Comparison of ENCODE assay signal across 10 cellular contexts in genomic region chr1:211378844-211379243, GRCh38. TPM values are rescaled to one million over a fixed set of nuclear protein-coding genes. Genes with fewer than 3 reads are reported as not detected.
A peak's percentile ranks its signal among the peaks of the same experiment; 100 is the strongest.
DNase-seq lines count a peak whose midpoint lies in the region; ATAC-seq and TF ChIP-seq lines count a peak whose summit lies in the region.
"Had no signal": no experiment of that assay in that cellular context is flagged by ENCODE, and none has a peak within 500 bp of the region (broad histone marks: within the 10 kb centered on the region; RNA-seq: fewer than 3 reads in every experiment).

No MANE protein-coding gene starts in this region.

- H3K4me1 Mint-ChIP-seq in naive B cell: peaks cover 24 to 33% (median 32%) of the 10 kb centered on the region in 3 donors

- H3K4me3 ChIP-seq in Peyer's patch: no peak overlapping the region

- peak overlapping the region in 1 of 4 donors; percentile 8 for H3K27ac ChIP-seq in Peyer's patch

- no peak for ATAC-seq in naive B cell (ENCODE audit: low read depth in 2 of 2)
- no peak for ATAC-seq in HG03342 (IDR thresholded peaks at IDR 0.05; ENCODE audit: unreplicated experiment)
- ATAC-seq in HG02798 (IDR thresholded peaks at IDR 0.05; ENCODE audit: poor library complexity, unreplicated experiment): no peak

- no peaks in the 10 kb centered on the region for H3K27me3 Mint-ChIP-seq in naive B cell

- no peak for TF ChIP-seq CTCF in Peyer's patch (IDR thresholded peaks at IDR 0.05)

- peak; percentile 62 for DNase-seq in AG20443 (ENCODE audit: low spot score)
- peak; percentile 33 for DNase-seq in HS-5 (ENCODE audit: low read depth)
- peak; percentile 17 for DNase-seq in amniotic stem cell (lab: John Stamatoyannopoulos, UW)
- DNase-seq in naive B cell: no peak
- no peak for DNase-seq in NCI-H524 treated with DMSO at 0.1 percent for 48 hours (lab: John Stamatoyannopoulos, UW)
- DNase-seq in Peyer's patch: no peak
- DNase-seq: DND-41, T-helper 9 cell had no signal

- peak overlapping the region in 5 of 6 donors; percentile 45 to 76 (median 64) for H3K27ac Mint-ChIP-seq in naive B cell

- H3K9me3 ChIP-seq in Peyer's patch: no peaks in the 10 kb centered on the region

- TF ChIP-seq POLR2A in Peyer's patch (IDR thresholded peaks at IDR 0.05): no peak

- peak overlapping the region in 1 of 8 donors; percentile 16 for H3K4me3 Mint-ChIP-seq in naive B cell

- H3K27me3 ChIP-seq in Peyer's patch: no peaks in the 10 kb centered on the region

- H3K4me1 ChIP-seq in Peyer's patch: peaks cover 0 to 3% (median 0%) of the 10 kb centered on the region in 4 donors

- no peaks in the 10 kb centered on the region for H3K9me3 Mint-ChIP-seq in naive B cell

- H3K36me3 ChIP-seq in Peyer's patch: peaks cover 0 to 14% (median 0%) of the 10 kb centered on the region in 3 donors

- peaks cover 15 to 16% of the 10 kb centered on the region in 2 donors for H3K36me3 Mint-ChIP-seq in naive B cell

RNA-seq across cellular contexts. Expression of gene TRAF5, which starts 52.2 kb away (rescaled TPM):
- 100 to 1,000 TPM in 1 of 6 donors, 10 to 100 TPM in 5; 41.1 to 105 (median 80.3) TPM for polyA plus RNA-seq in naive B cell (ENCODE audit: low read depth in 6 of 6)
- 10 to 100 TPM; 10.9 to 98.2 (median 24.9) TPM for total RNA-seq in Peyer's patch

Comparison
In these comparisons a context has a peak if more than half of its experiments do, and no peak if none do; other contexts are left out.
1. DNase-seq: peak in AG20443 (single experiment), HS-5 (single experiment) and amniotic stem cell (single experiment); none in naive B cell (single experiment), NCI-H524 treated with DMSO at 0.1 percent for 48 hours (single experiment) and Peyer's patch (0 of 3).